In the genomic region with DNA sequence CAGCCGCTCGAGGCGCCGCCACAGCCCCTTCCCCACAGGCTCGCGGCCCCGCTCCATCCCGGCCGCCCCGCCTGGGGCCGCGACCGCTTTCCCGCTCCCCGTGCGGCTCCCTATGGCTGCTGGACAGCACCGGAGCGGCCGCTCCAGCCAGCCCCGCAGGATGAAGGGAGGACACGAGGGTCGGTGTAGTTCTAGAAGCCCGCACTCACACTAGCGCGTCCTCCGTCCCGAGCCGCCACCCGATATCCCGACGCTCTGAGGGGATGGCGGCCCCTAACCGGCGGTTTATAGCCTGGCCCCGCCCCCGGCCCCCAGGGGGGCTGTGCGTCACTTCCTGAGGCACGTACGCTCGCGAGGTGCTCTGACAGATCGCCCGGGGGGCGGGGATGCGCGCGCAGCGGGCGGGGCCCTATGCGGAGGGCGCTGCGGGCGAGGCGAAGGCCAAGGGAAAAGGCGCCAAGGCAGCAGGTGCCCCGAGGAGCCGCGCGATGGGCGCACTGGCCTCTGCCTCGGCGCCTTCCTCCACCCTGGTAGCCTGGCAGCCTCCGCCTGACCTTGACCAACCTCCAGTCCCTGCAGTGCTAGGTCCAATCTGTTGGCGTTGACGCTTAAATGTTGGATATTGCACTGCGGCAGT, we compare ENCODE assay signal across 8 cellular contexts. TPM values are rescaled to one million over a fixed set of nuclear protein-coding genes. Genes with fewer than 3 reads are reported as not detected.
DNase-seq lines count a peak whose midpoint lies in the region; ATAC-seq and TF ChIP-seq lines count a peak whose summit lies in the region.

A gene (minus strand): TSS at position 257 of the 637 bp plus-strand sequence. CDS start 4,991 bp downstream, outside the sequence.

- H3K36me3 ChIP-seq in kidney epithelial cell (ENCODE audit: control insufficient read depth, insufficient read depth, low read length) = no peaks in the 10 kb centered on the region

- no peaks in the 10 kb centered on the region for H3K27me3 ChIP-seq in kidney epithelial cell (ENCODE audit: control insufficient read depth, insufficient read depth, low read length)

- peak; percentile 89 for ATAC-seq in HG03439 (IDR thresholded peaks at IDR 0.05; ENCODE audit: unreplicated experiment)

- DNase-seq in Ammon's horn (ENCODE audit: low spot score) = peak; percentile 95
- DNase-seq in GM19238 (ENCODE audit: insufficient read length, low spot score) = peak; percentile 99
- peak; percentile 86 for DNase-seq in NCI-H510A treated with DMSO at 0.1 percent for 48 hours (lab: John Stamatoyannopoulos, UW)
- peak; percentile 95 to 96 for DNase-seq in activated CD4-positive, alpha-beta T cell treated with anti-CD3 and anti-CD28 coated beads for 24 hours (ENCODE audit: low read depth in 2 of 2)
- peak; percentile 97 for DNase-seq in cerebellum (ENCODE audit: low spot score)
- peak; percentile 70 for DNase-seq in kidney epithelial cell (ENCODE audit: low read depth)
- peak; percentile 98 for DNase-seq in stimulated activated CD4-positive, alpha-beta T cell treated with anti-CD3 and anti-CD28 coated beads, Interleukin-15, amount 100 ng/mL, for 24 hours

- H3K4me3 ChIP-seq in kidney epithelial cell (ENCODE audit: low read depth, low read length) = peak within 1 kb of the TSS; percentile 91

- TF ChIP-seq CTCF in kidney epithelial cell (IDR thresholded peaks at IDR 0.05; ENCODE audit: insufficient read depth, low read length, poor library complexity, severe bottlenecking) = no peak

RNA-seq across cellular contexts. Expression of the gene that starts here (rescaled TPM):
- total RNA-seq in cerebellum (102 TPM), kidney epithelial cell (81.9 and 97.9 TPM in 2 replicates)

Comparison
In these comparisons a context has a peak if more than half of its experiments do, and no peak if none do; other contexts are left out.
1. Peak in every context shown above with its lines: DNase-seq, ATAC-seq and H3K4me3 ChIP-seq.